8 cellular contexts compared by ENCODE assay signal in the genomic region with DNA sequence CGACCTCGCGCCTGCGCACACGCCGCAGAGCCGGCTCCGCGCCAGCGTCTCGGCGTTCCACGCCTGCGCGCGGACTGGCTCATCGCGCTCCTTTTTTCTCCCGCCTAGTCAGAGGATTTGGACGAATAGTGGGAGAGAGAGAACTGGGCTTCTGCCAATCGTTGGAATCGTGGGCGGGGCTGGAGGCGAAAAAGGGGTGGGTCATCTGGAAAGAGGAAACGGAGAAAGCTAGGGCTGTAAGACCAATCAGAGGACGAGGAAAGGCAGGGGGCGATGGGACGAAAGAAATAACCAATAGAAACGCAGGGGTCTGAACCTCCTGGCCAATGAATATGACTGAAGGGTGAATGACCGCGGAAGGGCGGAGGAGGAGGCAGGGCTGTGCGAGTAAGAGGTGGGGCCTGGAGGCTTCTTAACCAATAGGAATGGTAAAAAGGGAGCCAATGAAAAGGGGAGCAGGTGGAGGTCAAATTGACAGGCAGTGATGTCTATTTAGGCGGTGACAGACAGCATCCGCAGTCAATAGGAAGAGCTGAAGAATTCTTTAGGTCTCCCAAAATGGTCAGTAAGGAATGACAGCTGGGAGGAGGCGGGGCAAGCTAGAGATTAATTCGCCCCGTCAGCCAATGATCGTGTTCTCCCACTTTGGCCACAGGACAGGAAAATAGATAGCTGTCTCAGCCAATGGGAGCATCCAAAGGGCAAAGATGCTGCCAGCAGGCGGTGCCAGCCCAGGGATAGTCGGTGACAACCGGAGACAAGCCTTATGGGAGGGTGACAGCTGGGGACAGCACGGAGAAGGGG. TPM values are rescaled to one million over a fixed set of nuclear protein-coding genes. Genes with fewer than 3 reads are reported as not detected.
DNase-seq lines count a peak whose midpoint lies in the region; ATAC-seq and TF ChIP-seq lines count a peak whose summit lies in the region.

A gene with protein sequence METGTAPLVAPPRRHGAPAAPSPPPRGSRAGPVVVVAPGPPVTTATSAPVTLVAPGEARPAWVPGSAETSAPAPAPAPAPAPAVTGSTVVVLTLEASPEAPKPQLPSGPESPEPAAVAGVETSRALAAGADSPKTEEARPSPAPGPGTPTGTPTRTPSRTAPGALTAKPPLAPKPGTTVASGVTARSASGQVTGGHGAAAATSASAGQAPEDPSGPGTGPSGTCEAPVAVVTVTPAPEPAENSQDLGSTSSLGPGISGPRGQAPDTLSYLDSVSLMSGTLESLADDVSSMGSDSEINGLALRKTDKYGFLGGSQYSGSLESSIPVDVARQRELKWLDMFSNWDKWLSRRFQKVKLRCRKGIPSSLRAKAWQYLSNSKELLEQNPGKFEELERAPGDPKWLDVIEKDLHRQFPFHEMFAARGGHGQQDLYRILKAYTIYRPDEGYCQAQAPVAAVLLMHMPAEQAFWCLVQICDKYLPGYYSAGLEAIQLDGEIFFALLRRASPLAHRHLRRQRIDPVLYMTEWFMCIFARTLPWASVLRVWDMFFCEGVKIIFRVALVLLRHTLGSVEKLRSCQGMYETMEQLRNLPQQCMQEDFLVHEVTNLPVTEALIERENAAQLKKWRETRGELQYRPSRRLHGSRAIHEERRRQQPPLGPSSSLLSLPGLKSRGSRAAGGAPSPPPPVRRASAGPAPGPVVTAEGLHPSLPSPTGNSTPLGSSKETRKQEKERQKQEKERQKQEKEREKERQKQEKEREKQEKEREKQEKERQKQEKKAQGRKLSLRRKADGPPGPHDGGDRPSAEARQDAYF (minus strand): TSS at position 51 of the 804 bp plus-strand sequence. CDS start 311 bp downstream, outside the sequence.

- peaks cover 34% of the 10 kb centered on the region for H4K20me1 ChIP-seq in osteoblast (ENCODE audit: insufficient read depth, low read length)

- H3K36me3 ChIP-seq in osteoblast (ENCODE audit: insufficient read depth, low read length): peaks cover 3% of the 10 kb centered on the region
- no peaks in the 10 kb centered on the region for H3K36me3 ChIP-seq in testis (ENCODE audit: low read depth, missing control alignments)

- peak; percentile 76 for ATAC-seq in HG02798 (IDR thresholded peaks at IDR 0.05; ENCODE audit: poor library complexity, unreplicated experiment)
- ATAC-seq in activated naive CD8-positive, alpha-beta T cell treated with anti-CD3 and anti-CD28 coated beads, Interleukin-2, amount 50 U/mL, for 24 hours: peak; percentile 85

- H3K79me2 ChIP-seq in osteoblast (ENCODE audit: insufficient read depth, low read length): peaks cover 45% of the 10 kb centered on the region

- DNase-seq in GM10266 (ENCODE audit: extremely low spot score) (peak; percentile 98), NCI-H1417 treated with DMSO at 0.1 percent for 48 hours (lab: John Stamatoyannopoulos, UW) (peak; percentile 99), T follicular helper cell (ENCODE audit: low read depth) (peak; percentile 99), head of caudate nucleus (peak; percentile 95 to 100 (median 100)), osteoblast (ENCODE audit: insufficient read length, low spot score, missing footprints) (peak; percentile 100), testis (peak; percentile 99)
- peak; percentile 97 for DNase-seq in activated naive CD8-positive, alpha-beta T cell treated with anti-CD3 and anti-CD28 coated beads, Interleukin-2, amount 50 U/mL, for 24 hours

- peaks cover 18% of the 10 kb centered on the region for H3K36me3 Mint-ChIP-seq in activated naive CD8-positive, alpha-beta T cell treated with anti-CD3 and anti-CD28 coated beads, Interleukin-2, amount 50 U/mL, for 24 hours (ENCODE audit: low read depth)

- peak within 1 kb of the TSS; percentile 90 for H2AFZ ChIP-seq in osteoblast (ENCODE audit: low read length)

- 0% methylated on average over 24 to 43 of the region's 43 CpGs for WGBS in testis, 2 donors

- H3K4me1 ChIP-seq in osteoblast (ENCODE audit: insufficient read depth, low read length): peaks cover 24% of the 10 kb centered on the region
- peaks cover 26% of the 10 kb centered on the region for H3K4me1 ChIP-seq in testis

- peaks cover 37% of the 10 kb centered on the region for H3K4me1 Mint-ChIP-seq in activated naive CD8-positive, alpha-beta T cell treated with anti-CD3 and anti-CD28 coated beads, Interleukin-2, amount 50 U/mL, for 24 hours

- peaks cover 4% of the 10 kb centered on the region for H3K27me3 Mint-ChIP-seq in activated naive CD8-positive, alpha-beta T cell treated with anti-CD3 and anti-CD28 coated beads, Interleukin-2, amount 50 U/mL, for 24 hours

- peak within 1 kb of the TSS; percentile 92 for H3K4me3 Mint-ChIP-seq in activated naive CD8-positive, alpha-beta T cell treated with anti-CD3 and anti-CD28 coated beads, Interleukin-2, amount 50 U/mL, for 24 hours

- H3K4me2 ChIP-seq in osteoblast (ENCODE audit: insufficient read depth, low read length): peak within 1 kb of the TSS; percentile 98

- intact Hi-C loops in head of caudate nucleus (cut with DNase I): no loop called here
- intact Hi-C loops in testis (cut with DNase I; ENCODE audit: low total_unique reads): no loop called here

- peak; percentile 5 for TF ChIP-seq POLR2A in testis (IDR thresholded peaks at IDR 0.05)

- H3K9me3 ChIP-seq in osteoblast (ENCODE audit: low read depth, low read length) (no peaks in the 10 kb centered on the region), testis (no peaks in the 10 kb centered on the region)

- TF ChIP-seq CTCF in GM10266 (IDR thresholded peaks at IDR 0.05; ENCODE audit: control insufficient read depth, insufficient read depth, low read depth, missing control alignments) (no peak), osteoblast (IDR thresholded peaks at IDR 0.05; ENCODE audit: extremely low read depth, low read depth, low read length) (no peak), testis (IDR thresholded peaks at IDR 0.05) (peak in 1 of 3 experiments; percentile 39)

- peak within 1 kb of the TSS; percentile 97 for H3K27ac Mint-ChIP-seq in activated naive CD8-positive, alpha-beta T cell treated with anti-CD3 and anti-CD28 coated beads, Interleukin-2, amount 50 U/mL, for 24 hours

- H3K27me3 ChIP-seq in osteoblast (ENCODE audit: insufficient read depth, low read length): no peaks in the 10 kb centered on the region
- no peaks in the 10 kb centered on the region for H3K27me3 ChIP-seq in testis

- no peaks in the 10 kb centered on the region for H3K9me3 Mint-ChIP-seq in activated naive CD8-positive, alpha-beta T cell treated with anti-CD3 and anti-CD28 coated beads, Interleukin-2, amount 50 U/mL, for 24 hours

- H3K27ac ChIP-seq in osteoblast (ENCODE audit: low read depth, low read length) (peak within 1 kb of the TSS; percentile 77), testis (peak within 1 kb of the TSS; percentile 79 to 90)

- peak within 1 kb of the TSS; percentile 82 for H3K4me3 ChIP-seq in osteoblast (ENCODE audit: insufficient read depth, low read length)
- peak within 1 kb of the TSS; percentile 82 to 87 for H3K4me3 ChIP-seq in testis

RNA-seq across cellular contexts. Expression of the gene that starts here (rescaled TPM):
- total RNA-seq in osteoblast (26.5 and 31.5 TPM in 2 replicates), testis (10 to 100 TPM; 60.5 to 64.0 TPM)
- 86.2 TPM for polyA plus RNA-seq in testis (ENCODE audit: insufficient read depth, low read depth, low replicate concordance)

Comparison
In these comparisons a context has a peak if more than half of its experiments do, and no peak if none do; other contexts are left out.
1. Peak in every context shown above with its lines: DNase-seq, ATAC-seq, H3K4me3 ChIP-seq and H3K27ac ChIP-seq.